ENCODE assay signal across 22 cellular contexts in genomic region chr9:69500925-69501324, GRCh38.
DNase-seq lines count a peak whose midpoint lies in the region; ATAC-seq and TF ChIP-seq lines count a peak whose summit lies in the region.
"Had no signal": no experiment of that assay in that cellular context is flagged by ENCODE, and none has a peak within 500 bp of the region (broad histone marks: within the 10 kb centered on the region; RNA-seq: fewer than 3 reads in every experiment).

No MANE protein-coding gene starts in this region.

- DNase-seq in NCI-H2029 (lab: John Stamatoyannopoulos, UW) (peak; percentile 1), NCI-H2029 treated with DMSO at 0.1 percent for 48 hours (lab: John Stamatoyannopoulos, UW) (no peak), Right ventricle myocardium superior (no peak), right atrium auricular region (ENCODE audit: low spot score) (no peak), left lung (no peak)
- no peak for DNase-seq in activated T-cell treated with anti-CD3 and anti-CD28 coated beads, Interleukin-2, amount 50 U/mL, for 72 hours
- DNase-seq in stimulated activated CD4-positive, alpha-beta T cell treated with anti-CD3 and anti-CD28 coated beads, Interleukin-1b, Interleukin-23, amount 100 ng/mL, for 48 hours = no peak
- DNase-seq: CD8-positive, alpha-beta memory T cell; IMR-90; KG1; MG63; NCI-H1105 treated with DMSO at 0.1 percent for 48 hours; NCI-H146; NCI-H1930; NCI-H2171 treated with DMSO at 0.1 percent for 48 hours; NCI-H446; NCI-H526 treated with DMSO at 0.1 percent for 48 hours; RPMI8226 had no signal

- no peaks in the 10 kb centered on the region for H3K9me3 Mint-ChIP-seq in activated T-cell treated with anti-CD3 and anti-CD28 coated beads, Interleukin-2, amount 50 U/mL, for 72 hours

- H3K36me3 ChIP-seq in right atrium auricular region (no peaks in the 10 kb centered on the region), left lung (no peaks in the 10 kb centered on the region)
- H3K36me3 ChIP-seq: MG63 had no signal

- no peak for TF ChIP-seq CTCF in right atrium auricular region (IDR thresholded peaks at IDR 0.05)
- no peak for TF ChIP-seq CTCF in left lung (IDR thresholded peaks at IDR 0.05)

- H3K27ac Mint-ChIP-seq in activated T-cell treated with anti-CD3 and anti-CD28 coated beads, Interleukin-2, amount 50 U/mL, for 72 hours = no peak overlapping the region
- H3K27ac Mint-ChIP-seq: B cell had no signal

- no peak overlapping the region for H3K4me3 Mint-ChIP-seq in activated T-cell treated with anti-CD3 and anti-CD28 coated beads, Interleukin-2, amount 50 U/mL, for 72 hours
- H3K4me3 Mint-ChIP-seq: B cell; CD8-positive, alpha-beta memory T cell had no signal

- intact Hi-C loops in Right ventricle myocardium superior (cut with DNase I) (no loop called here), left lung (cut with DNase I) (no loop called here)

- H3K4me1 Mint-ChIP-seq in activated T-cell treated with anti-CD3 and anti-CD28 coated beads, Interleukin-2, amount 50 U/mL, for 72 hours (ENCODE audit: low read depth) = peaks cover 6% of the 10 kb centered on the region
- H3K4me1 Mint-ChIP-seq: B cell had no signal

- H3K9me3 ChIP-seq in right atrium auricular region = no peaks in the 10 kb centered on the region
- no peaks in the 10 kb centered on the region for H3K9me3 ChIP-seq in left lung
- H3K9me3 ChIP-seq: MG63 had no signal

- H3K36me3 Mint-ChIP-seq in activated T-cell treated with anti-CD3 and anti-CD28 coated beads, Interleukin-2, amount 50 U/mL, for 72 hours (ENCODE audit: insufficient read depth in 2 of 2) = peaks cover 0 to 3% of the 10 kb centered on the region in 2 donors
- H3K36me3 Mint-ChIP-seq: CD8-positive, alpha-beta memory T cell had no signal

- H3K27ac ChIP-seq in right atrium auricular region = no peak overlapping the region
- H3K27ac ChIP-seq in left lung = no peak overlapping the region
- H3K27ac ChIP-seq: 22Rv1, C4-2B, SK-N-MC had no signal

- ATAC-seq in Right ventricle myocardium superior (ENCODE audit: poor library complexity) = peak; percentile 51
- peak; percentile 47 for ATAC-seq in left lung
- ATAC-seq in activated T-cell treated with anti-CD3 and anti-CD28 coated beads, Interleukin-2, amount 50 U/mL, for 72 hours (replicated peaks in 1 of 2) = no peak

- no peaks in the 10 kb centered on the region for H3K27me3 Mint-ChIP-seq in activated T-cell treated with anti-CD3 and anti-CD28 coated beads, Interleukin-2, amount 50 U/mL, for 72 hours (ENCODE audit: low read depth)
- H3K27me3 Mint-ChIP-seq: B cell; CD8-positive, alpha-beta memory T cell had no signal

- H3K4me1 ChIP-seq in right atrium auricular region (no peaks in the 10 kb centered on the region), left lung (peaks cover 0 to 7% of the 10 kb centered on the region in 2 donors)

- no peaks in the 10 kb centered on the region for H3K27me3 ChIP-seq in right atrium auricular region
- H3K27me3 ChIP-seq in left lung = no peaks in the 10 kb centered on the region
- H3K27me3 ChIP-seq: MG63 had no signal

- H3K4me3 ChIP-seq in right atrium auricular region (no peak overlapping the region), left lung (no peak overlapping the region)
- H3K4me3 ChIP-seq: MG63, SK-N-MC had no signal

Comparison
In these comparisons a context has a peak if more than half of its experiments do, and no peak if none do; other contexts are left out.
1. ATAC-seq: peak in Right ventricle myocardium superior (single experiment) and left lung (single experiment); none in activated T-cell treated with anti-CD3 and anti-CD28 coated beads, Interleukin-2, amount 50 U/mL, for 72 hours (0 of 2).